1 cellular context compared by ENCODE assay signal in the genomic region with DNA sequence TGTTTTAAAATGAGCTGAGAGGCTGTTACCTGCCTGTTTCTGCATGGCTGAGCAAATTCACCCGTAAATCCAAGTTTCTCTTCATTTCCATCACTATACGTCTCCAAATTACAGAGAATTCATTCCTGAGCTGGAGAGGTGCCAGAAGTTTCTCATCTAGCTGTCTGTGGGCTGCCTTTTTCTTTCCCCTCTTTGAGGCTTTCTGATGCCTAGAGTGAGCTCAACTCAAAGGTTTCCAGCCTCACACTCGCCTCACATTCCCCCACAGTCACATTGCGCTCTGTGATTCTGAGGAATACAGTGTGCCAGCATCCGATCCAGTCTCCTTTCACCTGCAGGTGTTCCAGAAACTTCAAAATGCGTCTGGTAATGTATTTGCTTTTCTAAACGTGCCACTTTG.
TF ChIP-seq lines count a peak whose summit lies in the region.

A gene (plus strand): TSS at position 244 of the 400 bp plus-strand sequence.

TF ChIP-seq in WTC11, 78 proteins besides CTCF, POLR2A, EP300 and RAD21 (continued from another document):
- TF ChIP-seq, protein P1, sequence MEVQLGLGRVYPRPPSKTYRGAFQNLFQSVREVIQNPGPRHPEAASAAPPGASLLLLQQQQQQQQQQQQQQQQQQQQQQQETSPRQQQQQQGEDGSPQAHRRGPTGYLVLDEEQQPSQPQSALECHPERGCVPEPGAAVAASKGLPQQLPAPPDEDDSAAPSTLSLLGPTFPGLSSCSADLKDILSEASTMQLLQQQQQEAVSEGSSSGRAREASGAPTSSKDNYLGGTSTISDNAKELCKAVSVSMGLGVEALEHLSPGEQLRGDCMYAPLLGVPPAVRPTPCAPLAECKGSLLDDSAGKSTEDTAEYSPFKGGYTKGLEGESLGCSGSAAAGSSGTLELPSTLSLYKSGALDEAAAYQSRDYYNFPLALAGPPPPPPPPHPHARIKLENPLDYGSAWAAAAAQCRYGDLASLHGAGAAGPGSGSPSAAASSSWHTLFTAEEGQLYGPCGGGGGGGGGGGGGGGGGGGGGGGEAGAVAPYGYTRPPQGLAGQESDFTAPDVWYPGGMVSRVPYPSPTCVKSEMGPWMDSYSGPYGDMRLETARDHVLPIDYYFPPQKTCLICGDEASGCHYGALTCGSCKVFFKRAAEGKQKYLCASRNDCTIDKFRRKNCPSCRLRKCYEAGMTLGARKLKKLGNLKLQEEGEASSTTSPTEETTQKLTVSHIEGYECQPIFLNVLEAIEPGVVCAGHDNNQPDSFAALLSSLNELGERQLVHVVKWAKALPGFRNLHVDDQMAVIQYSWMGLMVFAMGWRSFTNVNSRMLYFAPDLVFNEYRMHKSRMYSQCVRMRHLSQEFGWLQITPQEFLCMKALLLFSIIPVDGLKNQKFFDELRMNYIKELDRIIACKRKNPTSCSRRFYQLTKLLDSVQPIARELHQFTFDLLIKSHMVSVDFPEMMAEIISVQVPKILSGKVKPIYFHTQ (CRISPR knock-in tag; IDR thresholded peaks at IDR 0.05): no peak
- TF ChIP-seq MXD4 (CRISPR knock-in tag; IDR thresholded peaks at IDR 0.05; ENCODE audit: borderline replicate concordance) (no peak), SMAD4 (CRISPR knock-in tag; IDR thresholded peaks at IDR 0.05) (no peak)
- TF ChIP-seq, protein P2, sequence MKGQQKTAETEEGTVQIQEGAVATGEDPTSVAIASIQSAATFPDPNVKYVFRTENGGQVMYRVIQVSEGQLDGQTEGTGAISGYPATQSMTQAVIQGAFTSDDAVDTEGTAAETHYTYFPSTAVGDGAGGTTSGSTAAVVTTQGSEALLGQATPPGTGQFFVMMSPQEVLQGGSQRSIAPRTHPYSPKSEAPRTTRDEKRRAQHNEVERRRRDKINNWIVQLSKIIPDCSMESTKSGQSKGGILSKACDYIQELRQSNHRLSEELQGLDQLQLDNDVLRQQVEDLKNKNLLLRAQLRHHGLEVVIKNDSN (CRISPR knock-in tag; IDR thresholded peaks at IDR 0.05): no peak
TF ChIP-seq in WTC11: peak in this region for 0.
